In genomic region chr14:63853831-63854293, GRCh38 we compare ENCODE assay signal across 8 cellular contexts. TPM values are rescaled to one million over a fixed set of nuclear protein-coding genes. Genes with fewer than 3 reads are reported as not detected.
DNase-seq lines count a peak whose midpoint lies in the region; ATAC-seq, FAIRE-seq and TF ChIP-seq lines count a peak whose summit lies in the region.

No MANE protein-coding gene starts in this region.

- peaks cover 0 to 14% (median 8%) of the 10 kb centered on the region in 3 donors for H3K4me1 ChIP-seq in pancreas

- no peaks in the 10 kb centered on the region for H3K36me3 ChIP-seq in pancreas

- TF ChIP-seq CTCF in pancreas (IDR thresholded peaks at IDR 0.05), result no peak

- peak overlapping the region; percentile 76 to 95 (median 89) for H3K27ac ChIP-seq in pancreas

- WGBS in pancreas, 2 donors, result 0 to 1% methylated on average over 18 of the region's 18 CpGs

- no peak for ATAC-seq in activated CD4-positive, CD25-positive, alpha-beta regulatory T cell treated with anti-CD3 and anti-CD28 coated beads, Interleukin-2, amount 50 U/mL, for 24 hours
- peak; percentile 32 for ATAC-seq in HG03432 (IDR thresholded peaks at IDR 0.05; ENCODE audit: unreplicated experiment)
- peak; percentile 20 to 60 (median 52) for ATAC-seq in pancreas

- DNase-seq in activated CD4-positive, CD25-positive, alpha-beta regulatory T cell treated with anti-CD3 and anti-CD28 coated beads, Interleukin-2, amount 50 U/mL, for 16 hours (ENCODE audit: low read depth, low spot score), result peak; percentile 30
- peak; percentile 75 for DNase-seq in RKO (ENCODE audit: low spot score)
- peak; percentile 27 for DNase-seq in activated gamma-delta T cell treated with anti-CD3 and anti-CD28 coated beads, Interleukin-2, amount 50 U/mL, for 16 hours (ENCODE audit: low read depth)
- peak; percentile 84 for DNase-seq in foreskin melanocyte
- DNase-seq in pancreas, result peak; percentile 38 to 67 (median 54)
- no peak for DNase-seq in NCI-H2029 treated with DMSO at 0.1 percent for 48 hours (lab: John Stamatoyannopoulos, UW)

- FAIRE-seq in pancreas (lab: Jason Lieb, UNC), result no peak

- no peaks in the 10 kb centered on the region for H3K9me3 ChIP-seq in pancreas

- no peaks in the 10 kb centered on the region for H3K27me3 ChIP-seq in pancreas

- H3K4me3 ChIP-seq in pancreas, result peak overlapping the region; percentile 43 to 80 (median 78)

- intact Hi-C loops in pancreas (cut with DNase I), result loop anchor here in 1 of 3 donors (10.0 kb wide), 1 partner anchor 71 kb away; no protein-coding TSS in a partner anchor

RNA-seq across cellular contexts. Expression of gene SYNE2, which starts 1.1 kb away (rescaled TPM):
- 100 to 1,000 TPM in 1 of 6 donors, 10 to 100 TPM in 5; 45.2 to 103 (median 57.4) TPM for total RNA-seq in pancreas
- 10 to 100 TPM; 46.4 to 57.5 TPM for polyA plus RNA-seq in pancreas

Comparison
In these comparisons a context has a peak if more than half of its experiments do, and no peak if none do; other contexts are left out.
1. ATAC-seq: peak in HG03432 (single experiment) and pancreas (4 of 4); none in activated CD4-positive, CD25-positive, alpha-beta regulatory T cell treated with anti-CD3 and anti-CD28 coated beads, Interleukin-2, amount 50 U/mL, for 24 hours (0 of 2).